Comparison of ENCODE assay signal across 13 cellular contexts in genomic region chr12:124765571-124766489, GRCh38.
DNase-seq lines count a peak whose midpoint lies in the region; ATAC-seq and TF ChIP-seq lines count a peak whose summit lies in the region.
"Had no signal": no experiment of that assay in that cellular context is flagged by ENCODE, and none has a peak within 500 bp of the region (broad histone marks: within the 10 kb centered on the region; RNA-seq: fewer than 3 reads in every experiment).

No MANE protein-coding gene starts in this region.

- WGBS in hepatocyte (ENCODE audit: low lambda C conversion rate, missing lambda C conversion rate): 85% methylated on average over 9 of the region's 9 CpGs

- H3K36me3 Mint-ChIP-seq in brain: peaks cover 5% of the 10 kb centered on the region
- peaks cover 3% of the 10 kb centered on the region for H3K36me3 Mint-ChIP-seq in activated T-helper 1 cell treated with anti-CD3 and anti-CD28 coated beads, Interleukin-12 subunit alpha, Interleukin-12 subunit beta, Interleukin-2, Interleukin-4 antibody, amounts not matched to agents 30 ng/mL and 10 ng/mL and 1 ng/mL, durations not matched to agents 14 hours and 24 hours and 36 hours (ENCODE audit: low read depth)

- H3K27me3 ChIP-seq in BLaER1: no peaks in the 10 kb centered on the region
- no peaks in the 10 kb centered on the region for H3K27me3 ChIP-seq in hepatocyte
- H3K27me3 ChIP-seq in skeletal muscle tissue (ENCODE audit: control insufficient read depth in 3 of 3, insufficient read depth in 3 of 3, low read length in 3 of 3): no peaks in the 10 kb centered on the region
- H3K27me3 ChIP-seq: body of pancreas had no signal

- no peaks in the 10 kb centered on the region for H3K79me2 ChIP-seq in hepatocyte

- H3K9me3 ChIP-seq in BLaER1 (peaks cover 10% of the 10 kb centered on the region), hepatocyte (ENCODE audit: low read depth) (no peaks in the 10 kb centered on the region), skeletal muscle tissue (ENCODE audit: control insufficient read depth in 3 of 3, low read length in 3 of 3) (peaks cover 0 to 8% (median 3%) of the 10 kb centered on the region in 3 donors)

- no peak for DNase-seq in hepatocyte (ENCODE audit: low spot score)
- DNase-seq in epidermal melanocyte (ENCODE audit: insufficient read length, low spot score): no peak
- no peak for DNase-seq in HuH-7.5 (ENCODE audit: low spot score)
- no peak for DNase-seq in activated T-helper 1 cell treated with anti-CD3 and anti-CD28 coated beads, Interleukin-12 subunit alpha, Interleukin-12 subunit beta, Interleukin-2, Interleukin-4 antibody, amounts not matched to agents 30 ng/mL and 10 ng/mL and 1 ng/mL, durations not matched to agents 14 hours and 24 hours and 36 hours (ENCODE audit: low spot score)
- DNase-seq: activated B cell treated with CpG ODN at 0.5 μM for 24 hours; activated T-cell treated with anti-CD3 and anti-CD28 coated beads, Interleukin-2, amount 50 U/mL, for 4 hours; stimulated activated naive CD4-positive, alpha-beta T cell treated with Interleukin-2 at 50 U/mL for 16 hours had no signal

- intact Hi-C loops in activated T-helper 1 cell treated with anti-CD3 and anti-CD28 coated beads, Interleukin-12 subunit alpha, Interleukin-12 subunit beta, Interleukin-2, Interleukin-4 antibody, amounts not matched to agents 30 ng/mL and 10 ng/mL and 1 ng/mL, durations not matched to agents 14 hours and 24 hours and 36 hours (cut with micrococcal nuclease): loop anchor here (2.0 to 5.0 kb wide), 7 partner anchors 119 to 604 kb away; partner anchors contain the start of gene NCOR2

- H3K9ac ChIP-seq in BLaER1 (no peak overlapping the region), skeletal muscle tissue (ENCODE audit: low read depth in 1 of 3, low read length in 3 of 3) (peak overlapping the region; percentile 2 to 76 (median 8))

- H3K4me2 ChIP-seq in BLaER1 (peak overlapping the region; percentile 54), hepatocyte (no peak overlapping the region)

- no peak for ATAC-seq in GM21381 (IDR thresholded peaks at IDR 0.05; ENCODE audit: unreplicated experiment)
- ATAC-seq: activated T-cell treated with anti-CD3 and anti-CD28 coated beads, Interleukin-2, amount 50 U/mL, for 4 hours had no signal

- peak overlapping the region in 4 of 5 experiments; percentile 44 to 84 (median 66) for H3K27ac Mint-ChIP-seq in brain
- H3K27ac Mint-ChIP-seq in activated T-helper 1 cell treated with anti-CD3 and anti-CD28 coated beads, Interleukin-12 subunit alpha, Interleukin-12 subunit beta, Interleukin-2, Interleukin-4 antibody, amounts not matched to agents 30 ng/mL and 10 ng/mL and 1 ng/mL, durations not matched to agents 14 hours and 24 hours and 36 hours: no peak overlapping the region
- H3K27ac Mint-ChIP-seq: activated B cell treated with CpG ODN at 0.5 μM for 24 hours had no signal

- H3K4me3 ChIP-seq in BLaER1 (no peak overlapping the region), hepatocyte (no peak overlapping the region), skeletal muscle tissue (ENCODE audit: low read length in 3 of 3) (peak overlapping the region; percentile 6 to 52 (median 39))
- H3K4me3 ChIP-seq: body of pancreas had no signal

- no peak for TF ChIP-seq CTCF in brain (conservative IDR thresholded peaks at IDR 0.05)
- TF ChIP-seq CTCF in hepatocyte (IDR thresholded peaks at IDR 0.05; ENCODE audit: poor library complexity): no peak

- no peaks in the 10 kb centered on the region for H3K9me2 ChIP-seq in hepatocyte (replicated peaks; ENCODE audit: insufficient read depth)

- H3K36me3 ChIP-seq in BLaER1 (no peaks in the 10 kb centered on the region), hepatocyte (replicated peaks; ENCODE audit: insufficient read depth, low read depth) (no peaks in the 10 kb centered on the region), skeletal muscle tissue (ENCODE audit: control insufficient read depth in 3 of 3, insufficient read depth in 3 of 3, low read length in 3 of 3) (no peaks in the 10 kb centered on the region)
- H3K36me3 ChIP-seq: neutrophil had no signal

- peaks cover 37% of the 10 kb centered on the region for H3K4me1 Mint-ChIP-seq in brain
- peaks cover 36% of the 10 kb centered on the region for H3K4me1 Mint-ChIP-seq in activated T-helper 1 cell treated with anti-CD3 and anti-CD28 coated beads, Interleukin-12 subunit alpha, Interleukin-12 subunit beta, Interleukin-2, Interleukin-4 antibody, amounts not matched to agents 30 ng/mL and 10 ng/mL and 1 ng/mL, durations not matched to agents 14 hours and 24 hours and 36 hours (ENCODE audit: low read depth)

- no peaks in the 10 kb centered on the region for H4K20me1 ChIP-seq in BLaER1
- no peaks in the 10 kb centered on the region for H4K20me1 ChIP-seq in hepatocyte (ENCODE audit: insufficient read depth, poor library complexity, severe bottlenecking)

- H3K4me3 Mint-ChIP-seq in brain: peak overlapping the region in 1 of 5 experiments; percentile 39
- H3K4me3 Mint-ChIP-seq in activated T-helper 1 cell treated with anti-CD3 and anti-CD28 coated beads, Interleukin-12 subunit alpha, Interleukin-12 subunit beta, Interleukin-2, Interleukin-4 antibody, amounts not matched to agents 30 ng/mL and 10 ng/mL and 1 ng/mL, durations not matched to agents 14 hours and 24 hours and 36 hours: no peak overlapping the region
- H3K4me3 Mint-ChIP-seq: activated B cell treated with CpG ODN at 0.5 μM for 24 hours; activated T-cell treated with anti-CD3 and anti-CD28 coated beads, Interleukin-2, amount 50 U/mL, for 4 hours had no signal

- no peak overlapping the region for H2AFZ ChIP-seq in hepatocyte

- peaks cover 6% of the 10 kb centered on the region for H3K27me3 Mint-ChIP-seq in brain
- peaks cover 12% of the 10 kb centered on the region for H3K27me3 Mint-ChIP-seq in activated T-helper 1 cell treated with anti-CD3 and anti-CD28 coated beads, Interleukin-12 subunit alpha, Interleukin-12 subunit beta, Interleukin-2, Interleukin-4 antibody, amounts not matched to agents 30 ng/mL and 10 ng/mL and 1 ng/mL, durations not matched to agents 14 hours and 24 hours and 36 hours (ENCODE audit: insufficient read depth)

- H3K9me3 Mint-ChIP-seq in brain: peaks cover 16 to 32% (median 17%) of the 10 kb centered on the region in 5 experiments
- peaks cover 25% of the 10 kb centered on the region for H3K9me3 Mint-ChIP-seq in activated T-helper 1 cell treated with anti-CD3 and anti-CD28 coated beads, Interleukin-12 subunit alpha, Interleukin-12 subunit beta, Interleukin-2, Interleukin-4 antibody, amounts not matched to agents 30 ng/mL and 10 ng/mL and 1 ng/mL, durations not matched to agents 14 hours and 24 hours and 36 hours

- H3K27ac ChIP-seq in BLaER1 (peak overlapping the region; percentile 3; the same call in 1 of the 2 replicates), hepatocyte (peak overlapping the region; percentile 70), skeletal muscle tissue (ENCODE audit: low read depth, low read length) (peak overlapping the region; percentile 81)
- H3K27ac ChIP-seq: neutrophil had no signal

- H3K4me1 ChIP-seq in BLaER1: peaks cover 93% of the 10 kb centered on the region
- peaks cover 24% of the 10 kb centered on the region for H3K4me1 ChIP-seq in hepatocyte (ENCODE audit: insufficient read depth)
- H3K4me1 ChIP-seq in skeletal muscle tissue (ENCODE audit: control insufficient read depth in 3 of 3, insufficient read depth in 3 of 3, low read length in 3 of 3): peaks cover 38 to 63% (median 54%) of the 10 kb centered on the region in 3 donors

Comparison
In these comparisons a context has a peak if more than half of its experiments do, and no peak if none do; other contexts are left out.
1. H3K27ac ChIP-seq: peak in every context shown above with its lines; median percentile 81 in skeletal muscle tissue; 70 in hepatocyte; 3 in BLaER1.
2. H3K4me3 ChIP-seq: peak in skeletal muscle tissue (3 of 3); none in BLaER1 (single experiment) and hepatocyte (single experiment).